1 cellular context compared by ENCODE assay signal in the genomic region with DNA sequence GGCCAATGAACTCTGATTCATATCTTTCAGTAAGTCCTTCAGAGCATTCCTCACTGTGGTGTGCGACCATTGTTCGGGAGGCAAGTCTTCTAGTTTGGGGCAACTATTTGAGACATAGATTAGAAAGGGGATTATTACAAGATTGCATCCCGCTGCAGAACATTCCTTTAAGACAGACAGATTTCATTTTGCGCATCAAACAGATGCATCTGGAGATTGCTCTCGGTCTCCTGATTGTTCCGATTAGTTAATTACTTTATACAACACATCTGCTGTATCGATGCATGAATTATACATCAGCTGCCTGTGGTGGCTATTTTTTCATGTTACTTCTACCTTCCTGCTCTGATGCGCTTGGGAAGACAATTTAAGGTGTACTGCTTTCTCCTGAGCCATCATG.
TF ChIP-seq lines count a peak whose summit lies in the region.

No MANE protein-coding gene starts in this region.

TF ChIP-seq in SK-N-SH, 30 proteins besides CTCF, POLR2A, EP300 and RAD21 (continued from another document):
- TF ChIP-seq, protein P1, sequence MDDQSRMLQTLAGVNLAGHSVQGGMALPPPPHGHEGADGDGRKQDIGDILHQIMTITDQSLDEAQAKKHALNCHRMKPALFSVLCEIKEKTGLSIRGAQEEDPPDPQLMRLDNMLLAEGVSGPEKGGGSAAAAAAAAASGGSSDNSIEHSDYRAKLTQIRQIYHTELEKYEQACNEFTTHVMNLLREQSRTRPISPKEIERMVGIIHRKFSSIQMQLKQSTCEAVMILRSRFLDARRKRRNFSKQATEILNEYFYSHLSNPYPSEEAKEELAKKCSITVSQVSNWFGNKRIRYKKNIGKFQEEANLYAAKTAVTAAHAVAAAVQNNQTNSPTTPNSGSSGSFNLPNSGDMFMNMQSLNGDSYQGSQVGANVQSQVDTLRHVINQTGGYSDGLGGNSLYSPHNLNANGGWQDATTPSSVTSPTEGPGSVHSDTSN (IDR thresholded peaks at IDR 0.05): no peak
- TF ChIP-seq GATA2 (CRISPR knock-in tag; IDR thresholded peaks at IDR 0.05): peak; percentile 51; the same call in 1 of the 2 replicates
